ENCODE assay signal across 10 cellular contexts in genomic region chr12:108839890-108840230, GRCh38. TPM values are rescaled to one million over a fixed set of nuclear protein-coding genes. Genes with fewer than 3 reads are reported as not detected.
DNase-seq lines count a peak whose midpoint lies in the region; ATAC-seq and TF ChIP-seq lines count a peak whose summit lies in the region.
"Had no signal": no experiment of that assay in that cellular context is flagged by ENCODE, and none has a peak within 500 bp of the region (broad histone marks: within the 10 kb centered on the region; RNA-seq: fewer than 3 reads in every experiment).

No MANE protein-coding gene starts in this region.

- H3K27me3 ChIP-seq in skeletal muscle satellite cell (ENCODE audit: control insufficient read depth, insufficient read depth, low read length) (no peaks in the 10 kb centered on the region), foreskin keratinocyte (no peaks in the 10 kb centered on the region)

- H3K36me3 ChIP-seq in skeletal muscle satellite cell (ENCODE audit: insufficient read depth, low read length) = peaks cover 64% of the 10 kb centered on the region

- H3K4me2 ChIP-seq in skeletal muscle satellite cell (ENCODE audit: low read length) = no peak overlapping the region

- H3K9ac ChIP-seq in skeletal muscle satellite cell (ENCODE audit: low read depth, low read length) = peak overlapping the region; percentile 82

- CTCF ChIA-PET in activated CD4-positive, alpha-beta memory T cell treated with anti-CD3 and anti-CD28 coated beads, Interleukin-2, amount 10 ng/mL, durations not matched to agents 7 days and 5 days (lab: Charles Lee) = interaction anchor here (4.5 kb wide), 1 partner anchor 18 kb away, joined by 12 read pairs; the partner anchor contains the start of gene SSH1

- H3K27ac Mint-ChIP-seq in HFFc6 = peak overlapping the region; percentile 100
- peak overlapping the region; percentile 81 for H3K27ac Mint-ChIP-seq in activated CD4-positive, alpha-beta memory T cell treated with anti-CD3 and anti-CD28 coated beads, Interleukin-2, amount 10 ng/mL, durations not matched to agents 7 days and 5 days

- peak overlapping the region; percentile 90 for H3K4me3 Mint-ChIP-seq in HFFc6
- no peak overlapping the region for H3K4me3 Mint-ChIP-seq in activated CD4-positive, alpha-beta memory T cell treated with anti-CD3 and anti-CD28 coated beads, Interleukin-2, amount 10 ng/mL, durations not matched to agents 7 days and 5 days

- intact Hi-C loops in left ventricle myocardium superior (cut with micrococcal nuclease) = no loop called here

- no peaks in the 10 kb centered on the region for H3K9me3 ChIP-seq in skeletal muscle satellite cell (replicated peaks; ENCODE audit: low read length)
- H3K9me3 ChIP-seq: HAP-1 had no signal

- TF ChIP-seq CTCF in HFFc6 (IDR thresholded peaks at IDR 0.05) (no peak), foreskin keratinocyte (conservative IDR thresholded peaks at IDR 0.05) (no peak)

- no peaks in the 10 kb centered on the region for H3K9me3 Mint-ChIP-seq in HFFc6
- H3K9me3 Mint-ChIP-seq in activated CD4-positive, alpha-beta memory T cell treated with anti-CD3 and anti-CD28 coated beads, Interleukin-2, amount 10 ng/mL, durations not matched to agents 7 days and 5 days = peaks cover 3% of the 10 kb centered on the region

- peaks cover 70% of the 10 kb centered on the region for H3K36me3 Mint-ChIP-seq in HFFc6 (ENCODE audit: low read depth)
- H3K36me3 Mint-ChIP-seq in activated CD4-positive, alpha-beta memory T cell treated with anti-CD3 and anti-CD28 coated beads, Interleukin-2, amount 10 ng/mL, durations not matched to agents 7 days and 5 days (ENCODE audit: low read depth) = peaks cover 64% of the 10 kb centered on the region

- POLR2A ChIA-PET in activated CD4-positive, alpha-beta memory T cell treated with anti-CD3 and anti-CD28 coated beads, Interleukin-2, amount 10 ng/mL, durations not matched to agents 7 days and 5 days (lab: Charles Lee) = interaction anchor here (2.7 to 6.1 kb wide), 4 partner anchors 10 to 207 kb away, joined by 21 to 62 read pairs (median 42); partner anchors contain the start of genes SELPLG and SSH1

- no peak overlapping the region for H3K4me3 ChIP-seq in skeletal muscle satellite cell (ENCODE audit: low read length)
- H3K4me3 ChIP-seq: HAP-1 had no signal

- no peak overlapping the region for H3K27ac ChIP-seq in foreskin keratinocyte

- peaks cover 12% of the 10 kb centered on the region for H3K27me3 Mint-ChIP-seq in HFFc6 (ENCODE audit: insufficient read depth)
- H3K27me3 Mint-ChIP-seq in activated CD4-positive, alpha-beta memory T cell treated with anti-CD3 and anti-CD28 coated beads, Interleukin-2, amount 10 ng/mL, durations not matched to agents 7 days and 5 days = no peaks in the 10 kb centered on the region

- H3K4me1 ChIP-seq in skeletal muscle satellite cell (ENCODE audit: control insufficient read depth, insufficient read depth, low read length) = peaks cover 56% of the 10 kb centered on the region
- H3K4me1 ChIP-seq in foreskin keratinocyte = peaks cover 40% of the 10 kb centered on the region
- H3K4me1 ChIP-seq: HAP-1 had no signal

- DNase-seq in HFFc6 (no peak), left ventricle myocardium superior (peak; percentile 39), foreskin keratinocyte (no peak), NCI-H524 treated with DMSO at 0.1 percent for 48 hours (lab: John Stamatoyannopoulos, UW) (no peak)
- DNase-seq in activated CD4-positive, alpha-beta memory T cell treated with anti-CD3 and anti-CD28 coated beads, Interleukin-2, amount 10 ng/mL, durations not matched to agents 7 days and 5 days = no peak
- no peak for DNase-seq in activated CD8-positive, alpha-beta memory T cell treated with anti-CD3 and anti-CD28 coated beads, Interleukin-2, amount 50 U/mL, for 4 hours
- DNase-seq: GF-D8 had no signal

- H3K4me1 Mint-ChIP-seq in HFFc6 (ENCODE audit: low read depth) = peaks cover 87% of the 10 kb centered on the region
- peaks cover 59% of the 10 kb centered on the region for H3K4me1 Mint-ChIP-seq in activated CD4-positive, alpha-beta memory T cell treated with anti-CD3 and anti-CD28 coated beads, Interleukin-2, amount 10 ng/mL, durations not matched to agents 7 days and 5 days

- ATAC-seq in left ventricle myocardium superior = peak; percentile 5
- no peak for ATAC-seq in GM18498 (IDR thresholded peaks at IDR 0.05; ENCODE audit: unreplicated experiment)
- no peak for ATAC-seq in foreskin keratinocyte

RNA-seq across cellular contexts. Expression of gene SSH1, which starts 17.5 kb away (rescaled TPM):
- 10 to 100 TPM; 75.8 to 96.2 (median 79.1) TPM for total RNA-seq in HFFc6 (2021; fragmentation: NEBNext Ultra II Directional; extraction: Animal tissue kit (Norgen Biotek cat#: 25700))
- total RNA-seq in activated CD4-positive, alpha-beta memory T cell treated with anti-CD3 and anti-CD28 coated beads, Interleukin-2, amount 10 ng/mL, durations not matched to agents 7 days and 5 days = 10 to 100 TPM; 56.7 to 57.4 TPM
- total RNA-seq in left ventricle myocardium superior (31.2 TPM), foreskin keratinocyte (26.0 and 32.1 TPM in 2 replicates)
- total RNA-seq in skeletal muscle satellite cell (2012; rRNA removed) = 9.1 and 12.2 TPM in 2 replicates
- polyA plus RNA-seq in foreskin keratinocyte = 4.8 and 6.3 TPM in 2 replicates

RNA-seq across cellular contexts. Expression of gene DAO, which starts 40.0 kb away (rescaled TPM):
- not detected for total RNA-seq in HFFc6 (2021; fragmentation: NEBNext Ultra II Directional; extraction: Animal tissue kit (Norgen Biotek cat#: 25700))
- not detected for total RNA-seq in activated CD4-positive, alpha-beta memory T cell treated with anti-CD3 and anti-CD28 coated beads, Interleukin-2, amount 10 ng/mL, durations not matched to agents 7 days and 5 days
- total RNA-seq in left ventricle myocardium superior (not detected), foreskin keratinocyte (not detected in 2 replicates)
- total RNA-seq in skeletal muscle satellite cell (2012; rRNA removed) = not detected in 2 replicates
- polyA plus RNA-seq in foreskin keratinocyte = not detected in 2 replicates
